ENCODE assay signal across 16 cellular contexts in the genomic region with DNA sequence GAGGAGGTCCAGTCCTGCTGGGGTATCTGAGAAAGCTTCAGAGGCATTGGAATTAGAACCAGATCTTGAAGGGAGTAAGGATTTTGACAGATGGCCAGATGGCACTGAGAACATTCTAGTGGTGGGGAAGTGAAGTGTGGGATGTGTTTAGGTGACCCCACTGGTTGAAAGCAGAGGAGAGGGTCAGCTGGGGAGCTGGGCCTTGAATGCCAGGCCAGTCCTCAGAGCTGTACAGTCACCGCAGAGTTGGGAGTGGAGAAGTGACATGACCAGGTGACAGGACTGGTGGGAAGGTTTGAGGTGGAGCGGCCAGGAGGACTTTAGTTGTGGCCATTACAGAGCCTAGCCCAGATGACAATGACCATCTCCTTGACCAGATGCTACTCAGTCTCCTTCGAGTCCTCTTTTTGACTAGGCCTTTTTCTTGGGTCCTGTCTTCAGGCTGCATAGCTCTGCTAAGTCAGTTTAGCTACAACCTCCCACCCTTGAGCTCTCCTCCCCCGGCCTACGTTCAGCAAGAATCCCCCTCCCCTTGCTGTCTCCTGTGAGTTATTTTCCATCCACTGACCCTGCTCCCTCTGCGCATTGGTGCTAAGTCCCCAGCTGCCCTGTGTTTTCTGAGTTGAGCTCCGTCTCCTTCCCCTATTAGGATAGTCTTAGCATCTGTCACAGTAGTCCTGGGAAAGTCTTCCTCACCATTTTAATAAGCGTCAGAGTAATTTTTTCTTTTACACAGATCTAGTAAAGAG. TPM values are rescaled to one million over a fixed set of nuclear protein-coding genes. Genes with fewer than 3 reads are reported as not detected.
DNase-seq lines count a peak whose midpoint lies in the region; ATAC-seq and TF ChIP-seq lines count a peak whose summit lies in the region.
"Had no signal": no experiment of that assay in that cellular context is flagged by ENCODE, and none has a peak within 500 bp of the region (broad histone marks: within the 10 kb centered on the region; RNA-seq: fewer than 3 reads in every experiment).

No MANE protein-coding gene starts in this region.

- TF ChIP-seq CTCF in CD14-positive monocyte (IDR thresholded peaks at IDR 0.05) (no peak), chondrocyte (IDR thresholded peaks at IDR 0.05) (no peak), GM10266 (IDR thresholded peaks at IDR 0.05; ENCODE audit: control insufficient read depth, insufficient read depth, low read depth, missing control alignments) (no peak)

- no peak for DNase-seq in CD14-positive monocyte (ENCODE audit: low spot score)
- no peak for DNase-seq in chondrocyte (ENCODE audit: low spot score)
- DNase-seq in naive thymus-derived CD4-positive, alpha-beta T cell: no peak
- DNase-seq in kidney tubule cell (ENCODE audit: low spot score): no peak
- DNase-seq in caudate nucleus (lab: John Stamatoyannopoulos, UW): no peak
- DNase-seq in GM10266 (ENCODE audit: extremely low spot score): no peak
- DNase-seq: DMS153, EL, NCI-H1092, NCI-H345, NCI-H69, SHP77 had no signal

- H3K4me1 ChIP-seq in HUES48 (ENCODE audit: control insufficient read depth, insufficient read depth, low read length): peaks cover 51% of the 10 kb centered on the region
- H3K4me1 ChIP-seq in naive thymus-derived CD4-positive, alpha-beta T cell (ENCODE audit: control insufficient read depth in 2 of 2, insufficient read depth in 2 of 2, low read length in 2 of 2): no peaks in the 10 kb centered on the region

- CTCF ChIA-PET in naive thymus-derived CD4-positive, alpha-beta T cell (lab: Charles Lee): no interaction called here

- H3K36me3 ChIP-seq in HUES48 (ENCODE audit: control insufficient read depth, insufficient read depth, low read length): no peaks in the 10 kb centered on the region
- no peaks in the 10 kb centered on the region for H3K36me3 ChIP-seq in naive thymus-derived CD4-positive, alpha-beta T cell (ENCODE audit: control insufficient read depth in 2 of 3, insufficient read depth in 3 of 3, low read length in 3 of 3)

- no peak overlapping the region for H3K9ac ChIP-seq in HUES48 (ENCODE audit: low read depth, low read length)
- H3K9ac ChIP-seq: KMS-11 had no signal

- H3K27ac Mint-ChIP-seq in CD14-positive monocyte (peak overlapping the region in 6 of 7 donors; percentile 28 to 76 (median 52)), chondrocyte (ENCODE audit: unreplicated experiment) (peak overlapping the region; percentile 60)
- H3K27ac Mint-ChIP-seq in naive thymus-derived CD4-positive, alpha-beta T cell: peak overlapping the region in 3 of 9 donors; percentile 24 to 66 (median 32)
- H3K27ac Mint-ChIP-seq: B cell had no signal

- peaks cover 10% of the 10 kb centered on the region for H3K9me3 ChIP-seq in HUES48 (ENCODE audit: control insufficient read depth, insufficient read depth, low read length)
- peaks cover 0 to 19% (median 0%) of the 10 kb centered on the region in 3 experiments for H3K9me3 ChIP-seq in naive thymus-derived CD4-positive, alpha-beta T cell (ENCODE audit: control insufficient read depth in 2 of 3, low read length in 3 of 3)

- H3K4me3 ChIP-seq in HUES48 (ENCODE audit: low read depth, low read length): no peak overlapping the region
- H3K4me3 ChIP-seq in naive thymus-derived CD4-positive, alpha-beta T cell (ENCODE audit: low read length): no peak overlapping the region

- ATAC-seq in naive thymus-derived CD4-positive, alpha-beta T cell: no peak
- ATAC-seq: Panc1 had no signal

- H3K27ac ChIP-seq in HUES48 (ENCODE audit: low read depth, low read length) (peak overlapping the region; percentile 47), caudate nucleus (ENCODE audit: low read depth, low read length) (no peak overlapping the region)
- H3K27ac ChIP-seq in naive thymus-derived CD4-positive, alpha-beta T cell (ENCODE audit: low read depth, low read length): no peak overlapping the region
- H3K27ac ChIP-seq: KMS-11 had no signal

- POLR2A ChIA-PET in naive thymus-derived CD4-positive, alpha-beta T cell (lab: Charles Lee): interaction anchor here (0.5 kb wide), 1 partner anchor 8 kb away, joined by 5 read pairs; no protein-coding TSS in a partner anchor

- H3K27me3 Mint-ChIP-seq in CD14-positive monocyte (ENCODE audit: low read depth in 3 of 3) (no peaks in the 10 kb centered on the region), chondrocyte (ENCODE audit: low read depth) (no peaks in the 10 kb centered on the region)
- no peaks in the 10 kb centered on the region for H3K27me3 Mint-ChIP-seq in naive thymus-derived CD4-positive, alpha-beta T cell
- H3K27me3 Mint-ChIP-seq: B cell had no signal

- peaks cover 6 to 19% (median 13%) of the 10 kb centered on the region in 7 donors for H3K9me3 Mint-ChIP-seq in CD14-positive monocyte
- H3K9me3 Mint-ChIP-seq in chondrocyte (ENCODE audit: low read depth): peaks cover 14% of the 10 kb centered on the region
- peaks cover 0 to 40% (median 21%) of the 10 kb centered on the region in 11 donors for H3K9me3 Mint-ChIP-seq in naive thymus-derived CD4-positive, alpha-beta T cell

- H3K36me3 Mint-ChIP-seq in CD14-positive monocyte (peaks cover 4 to 10% of the 10 kb centered on the region in 2 donors), chondrocyte (ENCODE audit: low read depth) (no peaks in the 10 kb centered on the region)
- peaks cover 0 to 37% (median 27%) of the 10 kb centered on the region in 5 donors for H3K36me3 Mint-ChIP-seq in naive thymus-derived CD4-positive, alpha-beta T cell

- H3K27me3 ChIP-seq in HUES48 (ENCODE audit: control insufficient read depth, insufficient read depth, low read length): no peaks in the 10 kb centered on the region
- H3K27me3 ChIP-seq in naive thymus-derived CD4-positive, alpha-beta T cell (ENCODE audit: control insufficient read depth in 2 of 2, insufficient read depth in 2 of 2, low read length in 2 of 2): no peaks in the 10 kb centered on the region

- intact Hi-C loops in CD14-positive monocyte (cut with micrococcal nuclease): no loop called here
- intact Hi-C loops in naive thymus-derived CD4-positive, alpha-beta T cell (cut with micrococcal nuclease): no loop called here

- H3K4me3 Mint-ChIP-seq in CD14-positive monocyte (no peak overlapping the region), chondrocyte (ENCODE audit: unreplicated experiment) (no peak overlapping the region)
- H3K4me3 Mint-ChIP-seq in naive thymus-derived CD4-positive, alpha-beta T cell: peak overlapping the region in 7 of 10 donors; percentile 3 to 38 (median 12)
- H3K4me3 Mint-ChIP-seq: B cell had no signal

- peaks cover 63% of the 10 kb centered on the region for H3K4me1 Mint-ChIP-seq in CD14-positive monocyte
- H3K4me1 Mint-ChIP-seq in chondrocyte (ENCODE audit: low read depth): peaks cover 49% of the 10 kb centered on the region
- H3K4me1 Mint-ChIP-seq in naive thymus-derived CD4-positive, alpha-beta T cell: peaks cover 8 to 81% (median 70%) of the 10 kb centered on the region in 7 donors

RNA-seq across cellular contexts. Expression of gene CCNY, which starts 56.3 kb away (rescaled TPM):
- polyA plus RNA-seq in CD14-positive monocyte: 10 to 100 TPM; 39.9 to 64.8 TPM
- total RNA-seq in chondrocyte: 68.7 to 76.0 TPM (median 74.6 TPM) in 3 replicates
- 10 to 100 TPM; 52.3 to 91.9 (median 68.3) TPM for total RNA-seq in naive thymus-derived CD4-positive, alpha-beta T cell
- 10 to 100 TPM; 11.6 to 13.0 TPM for polyA plus RNA-seq in naive thymus-derived CD4-positive, alpha-beta T cell

Comparison
In these comparisons a context has a peak if more than half of its experiments do, and no peak if none do; other contexts are left out.
1. H3K4me3 Mint-ChIP-seq: peak in naive thymus-derived CD4-positive, alpha-beta T cell (7 of 10); none in CD14-positive monocyte (0 of 2) and chondrocyte (single experiment).